13 cellular contexts compared by ENCODE assay signal in the genomic region with DNA sequence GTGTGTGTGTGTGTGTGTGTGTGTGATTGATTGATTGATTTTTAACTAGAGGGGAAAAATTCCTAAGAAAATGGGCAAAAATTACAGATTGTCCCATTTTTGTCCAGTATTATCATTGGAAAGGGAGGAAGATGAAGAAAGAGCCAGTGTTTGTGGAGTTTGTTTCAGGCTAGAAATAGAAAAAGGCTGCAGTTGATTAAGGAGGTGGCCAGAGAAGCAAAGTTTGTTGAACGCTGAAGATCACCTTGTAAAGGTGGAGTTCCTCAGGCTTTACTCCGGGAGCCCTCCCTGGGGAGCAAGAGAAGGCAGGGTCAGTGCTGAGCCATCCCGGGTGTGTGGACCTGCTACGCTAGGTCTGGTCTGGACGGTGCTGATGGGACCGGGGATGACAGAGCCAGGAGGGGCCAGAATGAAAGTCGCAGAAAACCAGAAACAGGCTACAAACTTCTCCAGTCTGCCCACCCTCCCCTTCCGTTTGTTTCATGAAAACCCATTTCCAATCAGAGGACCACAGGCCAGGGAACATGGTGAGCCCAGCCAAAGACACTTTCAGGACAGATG.
"Had no signal": no experiment of that assay in that cellular context is flagged by ENCODE, and none has a peak within 500 bp of the region (broad histone marks: within the 10 kb centered on the region; RNA-seq: fewer than 3 reads in every experiment).

No MANE protein-coding gene starts in this region.

- H3K9me3 ChIP-seq: adrenal gland, left lung, suprapubic skin had no signal

- H3K4me3 Mint-ChIP-seq: activated CD4-positive, alpha-beta memory T cell treated with anti-CD3 and anti-CD28 coated beads for 36 hours; activated naive CD4-positive, alpha-beta T cell treated with anti-CD3 and anti-CD28 coated beads, Interleukin-2, amount 10 ng/mL, durations not matched to agents 7 days and 5 days; activated T-helper 17 cell treated with anti-CD3 and anti-CD28 coated beads, Interleukin-2, amount 50 U/mL, for 72 hours; stimulated activated memory B cell treated with anti-CD40 and anti-IgM and Interleukin-4, amounts not matched to agents 10 μg/mL and 1 μg/mL and 100 μg/mL, for 72 hours had no signal

- H3K4me1 ChIP-seq: adrenal gland, left lung, suprapubic skin had no signal

- DNase-seq: activated CD4-positive, alpha-beta memory T cell treated with anti-CD3 and anti-CD28 coated beads for 36 hours; activated CD8-positive, alpha-beta memory T cell treated with anti-CD3 and anti-CD28 coated beads, Interleukin-2, amount 50 U/mL, for 48 hours; activated naive CD4-positive, alpha-beta T cell treated with anti-CD3 and anti-CD28 coated beads, Interleukin-2, amount 10 ng/mL, durations not matched to agents 7 days and 5 days; adrenal gland; effector CD4-positive, alpha-beta T cell; hypothalamus; right cardiac atrium; stimulated activated CD4-positive, alpha-beta T cell treated with anti-CD3 and anti-CD28 coated beads, Interleukin-1b, Interleukin-23, amount 100 ng/mL, for 48 hours; T-helper 9 cell had no signal

- H3K27ac ChIP-seq: adrenal gland, left lung, suprapubic skin had no signal

- H3K36me3 ChIP-seq: adrenal gland, left lung, suprapubic skin had no signal

- ATAC-seq: activated T-helper 17 cell treated with anti-CD3 and anti-CD28 coated beads, Interleukin-2, amount 50 U/mL, for 72 hours; left lung; right cardiac atrium; stimulated activated memory B cell treated with anti-CD40 and anti-IgM and Interleukin-4, amounts not matched to agents 10 μg/mL and 1 μg/mL and 100 μg/mL, for 72 hours had no signal

- H3K36me3 Mint-ChIP-seq: activated CD4-positive, alpha-beta memory T cell treated with anti-CD3 and anti-CD28 coated beads for 36 hours; activated naive CD4-positive, alpha-beta T cell treated with anti-CD3 and anti-CD28 coated beads, Interleukin-2, amount 10 ng/mL, durations not matched to agents 7 days and 5 days; stimulated activated memory B cell treated with anti-CD40 and anti-IgM and Interleukin-4, amounts not matched to agents 10 μg/mL and 1 μg/mL and 100 μg/mL, for 72 hours had no signal

- H3K4me1 Mint-ChIP-seq: activated naive CD4-positive, alpha-beta T cell treated with anti-CD3 and anti-CD28 coated beads, Interleukin-2, amount 10 ng/mL, durations not matched to agents 7 days and 5 days; activated T-helper 17 cell treated with anti-CD3 and anti-CD28 coated beads, Interleukin-2, amount 50 U/mL, for 72 hours had no signal

- H3K9me3 Mint-ChIP-seq: activated CD4-positive, alpha-beta memory T cell treated with anti-CD3 and anti-CD28 coated beads for 36 hours; activated naive CD4-positive, alpha-beta T cell treated with anti-CD3 and anti-CD28 coated beads, Interleukin-2, amount 10 ng/mL, durations not matched to agents 7 days and 5 days; activated T-helper 17 cell treated with anti-CD3 and anti-CD28 coated beads, Interleukin-2, amount 50 U/mL, for 72 hours; stimulated activated memory B cell treated with anti-CD40 and anti-IgM and Interleukin-4, amounts not matched to agents 10 μg/mL and 1 μg/mL and 100 μg/mL, for 72 hours had no signal

- H3K4me3 ChIP-seq: adrenal gland, left lung, suprapubic skin had no signal

- H3K27ac Mint-ChIP-seq: activated CD4-positive, alpha-beta memory T cell treated with anti-CD3 and anti-CD28 coated beads for 36 hours; activated naive CD4-positive, alpha-beta T cell treated with anti-CD3 and anti-CD28 coated beads, Interleukin-2, amount 10 ng/mL, durations not matched to agents 7 days and 5 days; activated T-helper 17 cell treated with anti-CD3 and anti-CD28 coated beads, Interleukin-2, amount 50 U/mL, for 72 hours; stimulated activated memory B cell treated with anti-CD40 and anti-IgM and Interleukin-4, amounts not matched to agents 10 μg/mL and 1 μg/mL and 100 μg/mL, for 72 hours had no signal
